In the genomic region with DNA sequence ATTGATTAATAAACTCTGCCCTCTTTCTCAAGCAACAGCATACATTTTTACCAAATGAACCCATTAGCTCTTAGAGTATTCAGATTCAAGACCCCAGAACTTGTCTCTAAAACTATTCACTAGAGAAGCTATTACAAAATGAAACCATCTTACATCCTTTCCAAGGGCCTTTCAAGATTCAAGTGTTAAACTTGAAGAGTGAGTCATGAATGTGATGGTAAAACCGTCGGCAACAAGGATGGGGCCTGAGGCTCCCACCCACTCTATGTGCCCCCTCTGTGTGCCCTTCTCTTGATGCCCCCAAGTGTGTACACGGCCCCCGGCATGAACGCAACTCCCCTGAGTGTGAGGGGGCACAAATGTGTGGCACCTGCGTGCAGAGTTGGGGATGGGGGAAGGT, we compare ENCODE assay signal across 18 cellular contexts.
"Had no signal": no experiment of that assay in that cellular context is flagged by ENCODE, and none has a peak within 500 bp of the region (broad histone marks: within the 10 kb centered on the region; RNA-seq: fewer than 3 reads in every experiment).

No MANE protein-coding gene starts in this region.

- ATAC-seq: body of pancreas had no signal

- H3K4me1 ChIP-seq: body of pancreas, lower lobe of right lung, suprapubic skin had no signal

- H3K9me3 ChIP-seq: body of pancreas, lower lobe of right lung, suprapubic skin had no signal

- H3K4me3 ChIP-seq: body of pancreas, coronary artery, heart left ventricle, lower lobe of right lung, SK-N-MC, suprapubic skin had no signal

- H3K27ac ChIP-seq: body of pancreas, coronary artery, lower lobe of right lung, SK-N-MC, suprapubic skin had no signal

- H3K27me3 ChIP-seq: body of pancreas, heart left ventricle, suprapubic skin had no signal

- DNase-seq: activated CD8-positive, alpha-beta memory T cell treated with anti-CD3 and anti-CD28 coated beads for 24 hours; activated gamma-delta T cell; activated T-cell treated with anti-CD3 and anti-CD28 coated beads for 4 hours; amygdala; body of pancreas; central memory CD4-positive, alpha-beta T cell; effector CD8-positive, alpha-beta T cell; foreskin melanocyte; lower lobe of right lung; midbrain; Right ventricle myocardium superior; stimulated activated CD4-positive, alpha-beta T cell treated with anti-CD3 and anti-CD28 coated beads, Interleukin-4, amount 100 ng/mL, for 1 hour; stimulated activated naive CD4-positive, alpha-beta T cell; trophoblast cell had no signal
